In the genomic region with DNA sequence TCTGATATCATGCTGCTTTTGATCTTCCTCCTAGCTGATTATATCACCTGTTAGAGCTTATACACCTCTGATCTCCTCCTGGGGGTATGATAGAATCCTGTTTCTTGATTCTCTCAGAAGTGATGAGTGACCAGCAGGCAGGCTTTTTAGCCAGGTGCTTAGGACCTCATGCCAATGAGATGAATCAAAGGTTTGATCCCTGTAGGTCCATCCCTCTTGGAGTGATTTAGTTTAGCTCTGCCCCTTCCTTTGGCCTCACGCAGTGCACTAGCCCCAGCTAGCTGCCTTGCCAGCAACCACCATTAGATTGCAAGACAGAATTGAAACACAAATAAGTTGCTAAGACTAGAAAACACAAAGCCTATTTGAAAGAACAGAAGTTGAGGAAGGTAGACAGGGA, we compare ENCODE assay signal across 16 cellular contexts.
DNase-seq lines count a peak whose midpoint lies in the region; ATAC-seq and TF ChIP-seq lines count a peak whose summit lies in the region.
"Had no signal": no experiment of that assay in that cellular context is flagged by ENCODE, and none has a peak within 500 bp of the region (broad histone marks: within the 10 kb centered on the region; RNA-seq: fewer than 3 reads in every experiment).

No MANE protein-coding gene starts in this region.

- H3K4me3 ChIP-seq in KMS-11 (IDR thresholded peaks at IDR 0.05; ENCODE audit: insufficient read depth, low read depth, low read length) (no peak overlapping the region), ectodermal cell (ENCODE audit: insufficient read depth, low read depth, low read length) (no peak overlapping the region)
- H3K4me3 ChIP-seq: GM23248, mucosa of descending colon, upper lobe of left lung had no signal

- H3K4me1 Mint-ChIP-seq in nephron, result peaks cover 37% of the 10 kb centered on the region

- no peak overlapping the region for H3K4me3 Mint-ChIP-seq in nephron
- H3K4me3 Mint-ChIP-seq: activated B cell treated with CpG ODN at 0.5 μM for 24 hours had no signal

- peaks cover 11% of the 10 kb centered on the region for H3K36me3 Mint-ChIP-seq in nephron (ENCODE audit: low read depth)

- no peak overlapping the region for H3K9ac ChIP-seq in KMS-11
- H3K9ac ChIP-seq: GM23248 had no signal

- ATAC-seq in GM18907 (IDR thresholded peaks at IDR 0.05; ENCODE audit: unreplicated experiment), result no peak
- ATAC-seq: activated naive CD4-positive, alpha-beta T cell treated with anti-CD3 and anti-CD28 coated beads, Interleukin-2, amount 50 U/mL, for 72 hours; mucosa of descending colon had no signal

- peak overlapping the region in 2 of 3 experiments; percentile 41 to 63 for H3K27ac Mint-ChIP-seq in nephron
- H3K27ac Mint-ChIP-seq: activated B cell treated with CpG ODN at 0.5 μM for 24 hours; activated naive CD4-positive, alpha-beta T cell treated with anti-CD3 and anti-CD28 coated beads, Interleukin-2, amount 50 U/mL, for 72 hours had no signal

- H3K79me2 ChIP-seq in KMS-11 (ENCODE audit: insufficient read depth, low read depth), result peaks cover 52% of the 10 kb centered on the region

- H3K9me3 ChIP-seq in ectodermal cell (ENCODE audit: control insufficient read depth, low read length), result no peaks in the 10 kb centered on the region
- H3K9me3 ChIP-seq: mucosa of descending colon, upper lobe of left lung had no signal

- H3K9me3 Mint-ChIP-seq in nephron, result no peaks in the 10 kb centered on the region

- H3K4me1 ChIP-seq in KMS-11 (ENCODE audit: low read depth, poor library complexity, severe bottlenecking), result peaks cover 44% of the 10 kb centered on the region
- peaks cover 22% of the 10 kb centered on the region for H3K4me1 ChIP-seq in ectodermal cell (ENCODE audit: control insufficient read depth, insufficient read depth, low read length)

- H3K27me3 Mint-ChIP-seq in nephron (ENCODE audit: low read depth), result no peaks in the 10 kb centered on the region
- H3K27me3 Mint-ChIP-seq: activated B cell treated with CpG ODN at 0.5 μM for 24 hours had no signal

- no peak overlapping the region for H2AFZ ChIP-seq in KMS-11 (ENCODE audit: low read depth)
- H2AFZ ChIP-seq: GM23248 had no signal

- DNase-seq in Daoy (ENCODE audit: low read depth) (peak; percentile 8), NCI-H446 (lab: John Stamatoyannopoulos, UW) (no peak), amygdala (lab: John Stamatoyannopoulos, UW) (no peak), NCI-H2029 (lab: John Stamatoyannopoulos, UW) (no peak)
- DNase-seq: activated B cell treated with CpG ODN at 0.5 μM for 24 hours; DMS53; GM23248; mucosa of descending colon; NCI-H2171; NK-92 treated with Interleukin-12 subunit alpha and Interleukin-12 subunit beta, amount 100 ng/mL, for 24 hours; upper lobe of left lung had no signal

- no peaks in the 10 kb centered on the region for H3K36me3 ChIP-seq in KMS-11 (ENCODE audit: insufficient read depth)
- H3K36me3 ChIP-seq in ectodermal cell (ENCODE audit: control insufficient read depth, insufficient read depth, low read length), result no peaks in the 10 kb centered on the region
- H3K36me3 ChIP-seq: upper lobe of left lung had no signal

- TF ChIP-seq CTCF in KMS-11 (conservative IDR thresholded peaks at IDR 0.05; ENCODE audit: low read depth, low read length), result no peak
- no peak for TF ChIP-seq CTCF in nephron (IDR thresholded peaks at IDR 0.05; ENCODE audit: unreplicated experiment in 3 of 3)

- H3K27me3 ChIP-seq in KMS-11 (ENCODE audit: insufficient read depth, low read depth) (no peaks in the 10 kb centered on the region), ectodermal cell (ENCODE audit: control insufficient read depth, insufficient read depth, low read length, poor library complexity, severe bottlenecking) (no peaks in the 10 kb centered on the region)
- H3K27me3 ChIP-seq: upper lobe of left lung had no signal

- 25 to 29% methylated on average over 1 of the region's 1 CpG for WGBS in ectodermal cell, 2 experiments

- H3K27ac ChIP-seq in KMS-11 (peak overlapping the region; percentile 59), ectodermal cell (ENCODE audit: insufficient read depth, low read depth, low read length, poor library complexity, severe bottlenecking) (peak overlapping the region; percentile 38)
- H3K27ac ChIP-seq: GM23248, upper lobe of left lung had no signal

- H4K20me1 ChIP-seq in KMS-11 (ENCODE audit: insufficient read depth), result no peaks in the 10 kb centered on the region

- peak overlapping the region; percentile 65; the same call in 1 of the 2 replicates for H3K4me2 ChIP-seq in KMS-11
